In genomic region chr4:147518086-147518485, GRCh38 we compare ENCODE assay signal across 1 cellular context.
TF ChIP-seq lines count a peak whose summit lies in the region.

No MANE protein-coding gene starts in this region.

TF ChIP-seq in SK-N-SH, 30 proteins besides CTCF, POLR2A, EP300 and RAD21 (continued from another document):
- TF ChIP-seq REST (IDR thresholded peaks at IDR 0.05; ENCODE audit: low read depth, low read length) (no peak), RFX5 (IDR thresholded peaks at IDR 0.05; ENCODE audit: low read length) (no peak), TCF12 (IDR thresholded peaks at IDR 0.05) (no peak), IRF3 (IDR thresholded peaks at IDR 0.05; ENCODE audit: low read depth, low read length) (no peak), SIN3A (IDR thresholded peaks at IDR 0.05; ENCODE audit: borderline replicate concordance, low read depth, low read length) (no peak), GABPA (IDR thresholded peaks at IDR 0.05; ENCODE audit: low read depth) (no peak)
- TF ChIP-seq, protein P1, sequence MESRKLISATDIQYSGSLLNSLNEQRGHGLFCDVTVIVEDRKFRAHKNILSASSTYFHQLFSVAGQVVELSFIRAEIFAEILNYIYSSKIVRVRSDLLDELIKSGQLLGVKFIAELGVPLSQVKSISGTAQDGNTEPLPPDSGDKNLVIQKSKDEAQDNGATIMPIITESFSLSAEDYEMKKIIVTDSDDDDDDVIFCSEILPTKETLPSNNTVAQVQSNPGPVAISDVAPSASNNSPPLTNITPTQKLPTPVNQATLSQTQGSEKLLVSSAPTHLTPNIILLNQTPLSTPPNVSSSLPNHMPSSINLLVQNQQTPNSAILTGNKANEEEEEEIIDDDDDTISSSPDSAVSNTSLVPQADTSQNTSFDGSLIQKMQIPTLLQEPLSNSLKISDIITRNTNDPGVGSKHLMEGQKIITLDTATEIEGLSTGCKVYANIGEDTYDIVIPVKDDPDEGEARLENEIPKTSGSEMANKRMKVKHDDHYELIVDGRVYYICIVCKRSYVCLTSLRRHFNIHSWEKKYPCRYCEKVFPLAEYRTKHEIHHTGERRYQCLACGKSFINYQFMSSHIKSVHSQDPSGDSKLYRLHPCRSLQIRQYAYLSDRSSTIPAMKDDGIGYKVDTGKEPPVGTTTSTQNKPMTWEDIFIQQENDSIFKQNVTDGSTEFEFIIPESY (IDR thresholded peaks at IDR 0.05; ENCODE audit: borderline replicate concordance, low read depth): no peak
